9 cellular contexts compared by ENCODE assay signal in the genomic region with DNA sequence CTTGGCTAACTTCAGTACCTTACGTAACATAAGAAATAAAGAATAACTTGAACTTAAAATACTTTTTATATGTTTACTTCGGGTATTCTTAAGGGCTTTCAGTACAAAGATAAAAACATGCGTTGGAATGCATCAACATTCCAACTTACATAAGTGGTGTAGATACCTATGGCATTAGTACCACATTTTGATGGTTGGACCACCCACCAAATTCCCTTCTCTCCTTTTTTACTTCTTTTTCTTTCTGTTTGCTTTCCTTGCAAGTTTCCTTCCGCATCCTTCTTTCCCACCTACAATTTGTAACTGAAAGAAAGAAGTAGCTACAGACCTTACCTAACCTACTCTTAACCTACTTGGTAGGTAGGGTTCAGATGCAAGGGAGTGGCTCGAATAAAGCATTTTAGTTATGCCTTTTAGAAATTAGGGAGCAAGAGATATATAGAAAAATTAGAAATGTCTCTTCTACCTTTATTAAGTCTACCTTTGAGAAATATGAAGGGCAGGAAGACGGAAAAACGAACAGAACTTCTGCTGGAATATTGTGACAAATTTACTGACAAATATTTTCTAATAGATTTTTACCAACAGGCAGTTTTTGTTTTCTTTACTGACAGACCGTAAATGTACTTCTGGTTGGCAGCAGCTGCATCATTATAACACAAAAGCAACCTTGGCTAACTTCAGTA. TPM values are rescaled to one million over a fixed set of nuclear protein-coding genes. Genes with fewer than 3 reads are reported as not detected.
A peak's percentile ranks its signal among the peaks of the same experiment; 100 is the strongest.
DNase-seq lines count a peak whose midpoint lies in the region; ATAC-seq, FAIRE-seq and TF ChIP-seq lines count a peak whose summit lies in the region.
"Had no signal": no experiment of that assay in that cellular context is flagged by ENCODE, and none has a peak within 500 bp of the region (broad histone marks: within the 10 kb centered on the region; RNA-seq: fewer than 3 reads in every experiment).

No MANE protein-coding gene starts in this region.

- TF ChIP-seq CTCF in A549 (IDR thresholded peaks at IDR 0.05) (no peak), coronary artery (IDR thresholded peaks at IDR 0.05) (no peak)

- H3K4me3 Mint-ChIP-seq in IgD-negative memory B cell (peak overlapping the region in 3 of 4 donors; percentile 25 to 91 (median 54)), naive B cell (peak overlapping the region in 5 of 8 donors; percentile 36 to 100 (median 96)), immature natural killer cell (no peak overlapping the region)

- 7% methylated on average over 8 of the region's 8 CpGs for WGBS in A549 (ENCODE audit: missing lambda C conversion rate)

- H3K27me3 Mint-ChIP-seq in IgD-negative memory B cell (no peaks in the 10 kb centered on the region), naive B cell (no peaks in the 10 kb centered on the region), immature natural killer cell (ENCODE audit: low read depth in 3 of 3) (peaks cover 6 to 21% (median 10%) of the 10 kb centered on the region in 3 donors)

- DNase-seq in A549 (ENCODE audit: low read depth in 1 of 2, low spot score in 1 of 2) (peak in 1 of 2 experiments; percentile 22), coronary artery (ENCODE audit: low spot score) (no peak), naive B cell (no peak), NCI-H748 treated with DMSO at 0.1 percent for 48 hours (lab: John Stamatoyannopoulos, UW) (no peak), immature natural killer cell (no peak)
- DNase-seq: activated T-cell treated with anti-CD3 and anti-CD28 coated beads, Interleukin-2, amount 50 U/mL, for 4 hours had no signal

- peak overlapping the region; percentile 63 for H3K4me3 ChIP-seq in A549
- peak overlapping the region; percentile 93 for H3K4me3 ChIP-seq in coronary artery

- no peaks in the 10 kb centered on the region for H3K9me3 ChIP-seq in A549

- no peak overlapping the region for H3K27ac Mint-ChIP-seq in IgD-negative memory B cell
- no peak overlapping the region for H3K27ac Mint-ChIP-seq in naive B cell
- peak overlapping the region in 1 of 6 donors; percentile 20 for H3K27ac Mint-ChIP-seq in immature natural killer cell

- TF ChIP-seq EP300 in A549 (IDR thresholded peaks at IDR 0.05), result no peak

- ATAC-seq in A549, result no peak
- no peak for ATAC-seq in naive B cell (ENCODE audit: low read depth in 2 of 2)
- ATAC-seq in GM19455 (IDR thresholded peaks at IDR 0.05; ENCODE audit: unreplicated experiment), result no peak
- ATAC-seq in HG02938 (IDR thresholded peaks at IDR 0.05; ENCODE audit: unreplicated experiment), result no peak
- ATAC-seq: activated T-cell treated with anti-CD3 and anti-CD28 coated beads, Interleukin-2, amount 50 U/mL, for 4 hours had no signal

- peaks cover 23% of the 10 kb centered on the region for H3K4me1 ChIP-seq in A549

- CTCF ChIA-PET in A549 (lab: Yijun Ruan, JAX), result interaction anchor here (1.0 to 6.6 kb wide), 4 partner anchors 10 to 177 kb away, joined by 3 to 61 read pairs (median 4); no protein-coding TSS in a partner anchor

- TF ChIP-seq RAD21 in A549 (conservative IDR thresholded peaks at IDR 0.05 in 1 of 2, IDR thresholded peaks at IDR 0.05 in 1 of 2), result no peak

- H3K36me3 Mint-ChIP-seq in IgD-negative memory B cell (no peaks in the 10 kb centered on the region), naive B cell (peaks cover 0 to 9% of the 10 kb centered on the region in 2 donors), immature natural killer cell (no peaks in the 10 kb centered on the region)

- H3K27ac ChIP-seq in A549 (peak overlapping the region; percentile 90 to 96), coronary artery (peak overlapping the region; percentile 97 to 100)

- no peak for FAIRE-seq in A549 (lab: Jason Lieb, UNC)

- H3K4me2 ChIP-seq in A549, result peak overlapping the region; percentile 94

- POLR2A ChIA-PET in A549 (lab: Yijun Ruan, JAX), result no interaction called here

- H3K4me1 Mint-ChIP-seq in IgD-negative memory B cell, result peaks cover 10 to 20% (median 19%) of the 10 kb centered on the region in 3 donors
- peaks cover 19 to 26% (median 23%) of the 10 kb centered on the region in 3 donors for H3K4me1 Mint-ChIP-seq in naive B cell
- H3K4me1 Mint-ChIP-seq in immature natural killer cell, result peaks cover 25 to 30% of the 10 kb centered on the region in 2 donors

- no peak for TF ChIP-seq POLR2A in A549 (IDR thresholded peaks at IDR 0.05; ENCODE audit: low read length)

- H3K9me3 Mint-ChIP-seq in IgD-negative memory B cell (no peaks in the 10 kb centered on the region), naive B cell (no peaks in the 10 kb centered on the region), immature natural killer cell (no peaks in the 10 kb centered on the region)
- H3K9me3 Mint-ChIP-seq: activated T-cell treated with anti-CD3 and anti-CD28 coated beads, Interleukin-2, amount 50 U/mL, for 4 hours had no signal

TF ChIP-seq in A549, 52 proteins besides CTCF, POLR2A, EP300 and RAD21:
- TF ChIP-seq CBX2 (IDR thresholded peaks at IDR 0.05; ENCODE audit: borderline replicate concordance, low read depth) (no peak), TFCP2L1 (CRISPR knock-in tag; IDR thresholded peaks at IDR 0.05) (no peak), CEBPB (IDR thresholded peaks at IDR 0.05) (no peak), EHF (CRISPR knock-in tag; IDR thresholded peaks at IDR 0.05) (no peak), KDM5A (IDR thresholded peaks at IDR 0.05) (no peak), JUNB (IDR thresholded peaks at IDR 0.05) (no peak), FOSB (CRISPR knock-in tag; IDR thresholded peaks at IDR 0.05) (no peak)

RNA-seq across cellular contexts. Expression of gene ARHGAP5, which starts 2.1 kb away (rescaled TPM):
- polyA plus RNA-seq in A549 (2011; rRNA removed) (57.3 and 66.1 TPM in 2 replicates), A549 (2017; fragmentation: RNase III; extraction: RNeasy Plus Mini Kit Qiagen cat#74134 plus additional on column Dnase treatment) (32.5 to 33.6 TPM (median 33.0 TPM) in 3 replicates), IgD-negative memory B cell (26.0 TPM), naive B cell (ENCODE audit: low read depth in 6 of 6) (10 to 100 TPM; 15.4 to 46.6 (median 39.4) TPM), immature natural killer cell (10 to 100 TPM in 2 of 3 donors, 1 to 10 TPM in 1; 6.8 to 16.9 (median 11.3) TPM)
- polyA plus RNA-seq in A549 (2012; cell fraction: cytosol; rRNA removed), result 5.1 and 5.8 TPM in 2 replicates
- 4.5 and 9.6 TPM in 2 replicates for polyA plus RNA-seq in A549 (2012; cell fraction: nucleus; rRNA removed)
- polyA minus RNA-seq in A549 (2011; rRNA and poly(A)+ RNA removed), result 44.1 and 51.3 TPM in 2 replicates

Comparison
In these comparisons a context has a peak if more than half of its experiments do, and no peak if none do; other contexts are left out.
1. H3K4me3 Mint-ChIP-seq: peak in IgD-negative memory B cell (3 of 4) and naive B cell (5 of 8); none in immature natural killer cell (0 of 5).